Comparison of ENCODE assay signal across 8 cellular contexts in genomic region chr7:2760098-2760889, GRCh38.
DNase-seq lines count a peak whose midpoint lies in the region; TF ChIP-seq lines count a peak whose summit lies in the region.

No MANE protein-coding gene starts in this region.

- TF ChIP-seq CTCF in GM12875 (IDR thresholded peaks at IDR 0.05; ENCODE audit: borderline replicate concordance, insufficient read depth, low read depth, low read length) (peak; percentile 36; the same call in 1 of the 2 replicates), cardiac fibroblast (IDR thresholded peaks at IDR 0.05; ENCODE audit: low read depth, low read length) (peak; percentile 52), thyroid gland (IDR thresholded peaks at IDR 0.05) (peak in 2 of 6 experiments; percentile 9 to 20)

- H3K27me3 ChIP-seq in thyroid gland: no peaks in the 10 kb centered on the region

- no peak overlapping the region for H3K27ac ChIP-seq in thyroid gland

- H3K4me3 ChIP-seq in GM12875 (ENCODE audit: low read depth, low read length) (no peak overlapping the region), cardiac fibroblast (replicated peaks in 1 of 2; ENCODE audit: low read depth in 2 of 2, low read length in 2 of 2) (no peak overlapping the region), thyroid gland (replicated peaks in 1 of 3) (no peak overlapping the region)

- 70 to 75% methylated on average over 22 of the region's 22 CpGs for WGBS in thyroid gland, 2 donors

- DNase-seq in AG08395 (ENCODE audit: low spot score) (peak; percentile 49), NCI-H69 (lab: John Stamatoyannopoulos, UW) (peak; percentile 90), cardiac fibroblast (ENCODE audit: low read depth in 2 of 2) (peak; percentile 64), left kidney (ENCODE audit: low read depth, low spot score) (peak; percentile 71), superior temporal gyrus (ENCODE audit: extremely low spot score) (peak; percentile 71), cerebellum (ENCODE audit: low spot score) (no peak), thyroid gland (no peak)

- no peaks in the 10 kb centered on the region for H3K36me3 ChIP-seq in thyroid gland

- no peaks in the 10 kb centered on the region for H3K9me3 ChIP-seq in thyroid gland

- no peak for TF ChIP-seq POLR2A in thyroid gland (IDR thresholded peaks at IDR 0.05)

- intact Hi-C loops in thyroid gland (cut with DNase I): no loop called here

- H3K4me1 ChIP-seq in thyroid gland: peaks cover 0 to 39% of the 10 kb centered on the region in 2 donors

Comparison
In these comparisons a context has a peak if more than half of its experiments do, and no peak if none do; other contexts are left out.
1. DNase-seq: peak in AG08395 (single experiment), NCI-H69 (single experiment), cardiac fibroblast (2 of 2), left kidney (single experiment) and superior temporal gyrus (single experiment); none in cerebellum (single experiment) and thyroid gland (0 of 2).